16 cellular contexts compared by ENCODE assay signal in genomic region chr5:122937914-122938313, GRCh38.
DNase-seq lines count a peak whose midpoint lies in the region; ATAC-seq and TF ChIP-seq lines count a peak whose summit lies in the region.
"Had no signal": no experiment of that assay in that cellular context is flagged by ENCODE, and none has a peak within 500 bp of the region (broad histone marks: within the 10 kb centered on the region; RNA-seq: fewer than 3 reads in every experiment).

No MANE protein-coding gene starts in this region.

- H3K9me3 ChIP-seq in HEK293 (ENCODE audit: control insufficient read depth, insufficient read depth, low read depth, low read length): no peaks in the 10 kb centered on the region
- no peaks in the 10 kb centered on the region for H3K9me3 ChIP-seq in endodermal cell (ENCODE audit: control insufficient read depth, low read length)
- no peaks in the 10 kb centered on the region for H3K9me3 ChIP-seq in gastrocnemius medialis
- no peaks in the 10 kb centered on the region for H3K9me3 ChIP-seq in vagina
- H3K9me3 ChIP-seq in HAP-1: no peaks in the 10 kb centered on the region

- H3K9me3 Mint-ChIP-seq in endodermal cell: no peaks in the 10 kb centered on the region
- H3K9me3 Mint-ChIP-seq: activated T-helper 2 cell treated with anti-CD3 and anti-CD28 coated beads, Interferon-gamma antibody, Interleukin-2, Interleukin-4, amounts not matched to agents 10 μg/mL and 5 μg/mL and 100 μg/mL, durations not matched to agents 14 hours and 24 hours and 36 hours had no signal

- CTCF ChIA-PET in HEK293 (lab: Yijun Ruan, JAX): no interaction called here

- WGBS in endodermal cell (ENCODE audit: insufficient coverage in 1 of 2, insufficient read length in 1 of 2), 2 experiments: 72 to 85% methylated on average over 3 to 4 of the region's 4 CpGs

- H3K36me3 Mint-ChIP-seq in endodermal cell (ENCODE audit: low read depth): peaks cover 18% of the 10 kb centered on the region

- peaks cover 43% of the 10 kb centered on the region for H3K4me1 Mint-ChIP-seq in endodermal cell

- no peaks in the 10 kb centered on the region for H3K27me3 Mint-ChIP-seq in endodermal cell (ENCODE audit: insufficient read depth)

- H3K4me3 ChIP-seq in HEK293 (ENCODE audit: low read depth, low read length) (no peak overlapping the region), endodermal cell (ENCODE audit: low read length) (no peak overlapping the region), gastrocnemius medialis (no peak overlapping the region), vagina (no peak overlapping the region), HAP-1 (no peak overlapping the region)

- intact Hi-C loops in gastrocnemius medialis (cut with DNase I; ENCODE audit: low total_unique reads) (no loop called here), vagina (cut with DNase I) (no loop called here)

- no peaks in the 10 kb centered on the region for H3K36me3 ChIP-seq in HEK293 (ENCODE audit: control insufficient read depth in 2 of 2, insufficient read depth in 1 of 2, low read length in 2 of 2)
- peaks cover 3% of the 10 kb centered on the region for H3K36me3 ChIP-seq in endodermal cell (ENCODE audit: control insufficient read depth, insufficient read depth, low read length)
- H3K36me3 ChIP-seq in gastrocnemius medialis: no peaks in the 10 kb centered on the region
- no peaks in the 10 kb centered on the region for H3K36me3 ChIP-seq in vagina
- H3K36me3 ChIP-seq in HAP-1 (replicated peaks): no peaks in the 10 kb centered on the region

- peak; percentile 84 for ATAC-seq in left lobe of liver
- peak in 1 of 2 donors; percentile 26 for ATAC-seq in gastrocnemius medialis
- no peak for ATAC-seq in GM18502 (IDR thresholded peaks at IDR 0.05; ENCODE audit: poor library complexity, unreplicated experiment)
- no peak for ATAC-seq in HG02571 (IDR thresholded peaks at IDR 0.05; ENCODE audit: unreplicated experiment)
- ATAC-seq: activated CD4-positive, CD25-positive, alpha-beta regulatory T cell treated with anti-CD3 and anti-CD28 coated beads, Interleukin-2, amount 50 U/mL, for 24 hours; stimulated activated naive CD8-positive, alpha-beta T cell treated with anti-CD3 and anti-CD28 coated beads, Interleukin-15, Interleukin-2, amounts not matched to agents 100 U/mL and 50 U/mL, for 24 hours had no signal

- no peak for TF ChIP-seq CTCF in HEK293 (tag by site-specific recombination; IDR thresholded peaks at IDR 0.05)
- TF ChIP-seq CTCF in endodermal cell (conservative IDR thresholded peaks at IDR 0.05): no peak
- TF ChIP-seq CTCF in gastrocnemius medialis (IDR thresholded peaks at IDR 0.05 in 4 of 5, conservative IDR thresholded peaks at IDR 0.05 in 1 of 5): no peak
- TF ChIP-seq CTCF in vagina (IDR thresholded peaks at IDR 0.05): no peak

- no peak for TF ChIP-seq POLR2A in gastrocnemius medialis (IDR thresholded peaks at IDR 0.05)
- no peak for TF ChIP-seq POLR2A in vagina (IDR thresholded peaks at IDR 0.05)

- peak overlapping the region; percentile 35 for H3K27ac Mint-ChIP-seq in endodermal cell
- H3K27ac Mint-ChIP-seq: activated T-helper 2 cell treated with anti-CD3 and anti-CD28 coated beads, Interferon-gamma antibody, Interleukin-2, Interleukin-4, amounts not matched to agents 10 μg/mL and 5 μg/mL and 100 μg/mL, durations not matched to agents 14 hours and 24 hours and 36 hours had no signal

- no peaks in the 10 kb centered on the region for H3K27me3 ChIP-seq in endodermal cell (ENCODE audit: control insufficient read depth, insufficient read depth, low read length, poor library complexity, severe bottlenecking)
- no peaks in the 10 kb centered on the region for H3K27me3 ChIP-seq in gastrocnemius medialis
- H3K27me3 ChIP-seq in vagina: no peaks in the 10 kb centered on the region
- no peaks in the 10 kb centered on the region for H3K27me3 ChIP-seq in HAP-1 (ENCODE audit: low read depth)

- H3K4me3 Mint-ChIP-seq in endodermal cell: no peak overlapping the region

- H3K4me1 ChIP-seq in HEK293 (ENCODE audit: control insufficient read depth, insufficient read depth, low read length): peaks cover 3% of the 10 kb centered on the region
- H3K4me1 ChIP-seq in endodermal cell (ENCODE audit: control insufficient read depth, insufficient read depth, low read length): peaks cover 2% of the 10 kb centered on the region
- H3K4me1 ChIP-seq in gastrocnemius medialis: peaks cover 0 to 7% of the 10 kb centered on the region in 2 donors
- H3K4me1 ChIP-seq in vagina: peaks cover 15% of the 10 kb centered on the region
- no peaks in the 10 kb centered on the region for H3K4me1 ChIP-seq in HAP-1

- POLR2A ChIA-PET in HEK293 (lab: Yijun Ruan, JAX): no interaction called here

- H3K9ac ChIP-seq in endodermal cell (ENCODE audit: extremely low read depth, low read length, poor library complexity, severe bottlenecking): no peak overlapping the region

- peak; percentile 53 for DNase-seq in endodermal cell
- DNase-seq in left lobe of liver (ENCODE audit: low spot score): no peak
- peak; percentile 8 to 18 for DNase-seq in gastrocnemius medialis
- DNase-seq in vagina (ENCODE audit: extremely low spot score in 2 of 2): no peak
- DNase-seq in HAP-1 (ENCODE audit: low spot score in 2 of 2): no peak
- DNase-seq: MM.1S; NCI-H1930; NCI-H510A treated with DMSO at 0.1 percent for 48 hours; stimulated activated CD4-positive, alpha-beta T cell treated with anti-CD3 and anti-CD28 coated beads, Interleukin-12 subunit alpha, Interleukin-12 subunit beta, amount 100 ng/mL, for 4 hours; stimulated activated naive CD8-positive, alpha-beta T cell treated with anti-CD3 and anti-CD28 coated beads, Interleukin-15, Interleukin-2, amounts not matched to agents 100 U/mL and 50 U/mL, for 24 hours; T-helper 2 cell had no signal

- in situ Hi-C loops in gastrocnemius medialis (cut with MboI; ENCODE audit: low sequenced_read_pairs in 4 of 4) (no loop called here), HAP-1 (cut with MboI; ENCODE audit: low sequenced_read_pairs) (no loop called here)

- H3K27ac ChIP-seq in HEK293 (ENCODE audit: extremely low read depth, low read depth, low read length) (no peak overlapping the region), endodermal cell (ENCODE audit: low read depth, low read length) (no peak overlapping the region), gastrocnemius medialis (no peak overlapping the region), vagina (no peak overlapping the region)

TF ChIP-seq in HEK293, 187 proteins besides CTCF, POLR2A, EP300 and RAD21:
- TF ChIP-seq ZBTB26 (tag by site-specific recombination; optimal IDR thresholded peaks at IDR 0.05): no peak
- TF ChIP-seq ZIC2 (tag by site-specific recombination; IDR thresholded peaks at IDR 0.05): 0 out of 2 replicates have a peak, but pooled peaks have one; percentile 30

Comparison
In these comparisons a context has a peak if more than half of its experiments do, and no peak if none do; other contexts are left out.
1. DNase-seq: peak in endodermal cell (single experiment) and gastrocnemius medialis (2 of 2); none in left lobe of liver (single experiment), vagina (0 of 2) and HAP-1 (0 of 2).